Comparison of ENCODE assay signal across 1 cellular context in the genomic region with DNA sequence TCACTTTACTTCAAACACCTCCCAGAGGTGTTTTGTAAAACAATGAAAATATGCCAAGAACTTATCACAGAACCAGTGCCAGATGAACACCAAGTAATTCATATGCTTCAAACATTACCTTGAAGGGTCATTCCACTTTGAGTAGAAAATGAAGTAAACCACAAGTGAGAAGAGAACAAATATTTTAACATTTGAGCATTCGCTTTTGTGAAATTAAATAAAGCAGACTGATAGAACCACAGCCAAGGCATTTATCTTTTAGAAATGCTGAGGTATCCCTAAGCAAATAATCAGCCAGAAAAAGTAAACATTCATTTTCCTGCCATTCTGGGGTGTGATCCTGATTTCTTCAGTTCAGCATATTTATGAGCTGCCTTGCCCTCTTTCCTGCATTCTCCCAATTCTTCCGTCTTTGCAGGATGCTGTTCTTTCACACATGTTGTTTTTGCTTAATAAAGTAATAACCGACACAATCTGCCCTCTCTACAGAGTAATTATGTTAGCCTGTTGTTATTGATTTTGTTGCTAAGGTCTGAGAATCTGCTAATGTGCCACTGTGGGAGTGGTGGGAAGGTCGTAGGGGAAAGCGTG.
TF ChIP-seq lines count a peak whose summit lies in the region.

No MANE protein-coding gene starts in this region.

TF ChIP-seq in HCT116, 20 proteins besides CTCF, POLR2A, EP300 and RAD21:
- no peak for TF ChIP-seq CEBPB (IDR thresholded peaks at IDR 0.05; ENCODE audit: low read depth)
- no peak for TF ChIP-seq POLR2AphosphoS5 (IDR thresholded peaks at IDR 0.05; ENCODE audit: low read depth, low read length)
- no peak for TF ChIP-seq EGR1 (IDR thresholded peaks at IDR 0.05; ENCODE audit: low read depth)
- TF ChIP-seq, protein P1, sequence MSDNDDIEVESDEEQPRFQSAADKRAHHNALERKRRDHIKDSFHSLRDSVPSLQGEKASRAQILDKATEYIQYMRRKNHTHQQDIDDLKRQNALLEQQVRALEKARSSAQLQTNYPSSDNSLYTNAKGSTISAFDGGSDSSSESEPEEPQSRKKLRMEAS (IDR thresholded peaks at IDR 0.05), result no peak
- no peak for TF ChIP-seq YY1 (IDR thresholded peaks at IDR 0.05; ENCODE audit: extremely low read depth, insufficient replicate concordance, low read depth, low read length)
- TF ChIP-seq, protein P2, sequence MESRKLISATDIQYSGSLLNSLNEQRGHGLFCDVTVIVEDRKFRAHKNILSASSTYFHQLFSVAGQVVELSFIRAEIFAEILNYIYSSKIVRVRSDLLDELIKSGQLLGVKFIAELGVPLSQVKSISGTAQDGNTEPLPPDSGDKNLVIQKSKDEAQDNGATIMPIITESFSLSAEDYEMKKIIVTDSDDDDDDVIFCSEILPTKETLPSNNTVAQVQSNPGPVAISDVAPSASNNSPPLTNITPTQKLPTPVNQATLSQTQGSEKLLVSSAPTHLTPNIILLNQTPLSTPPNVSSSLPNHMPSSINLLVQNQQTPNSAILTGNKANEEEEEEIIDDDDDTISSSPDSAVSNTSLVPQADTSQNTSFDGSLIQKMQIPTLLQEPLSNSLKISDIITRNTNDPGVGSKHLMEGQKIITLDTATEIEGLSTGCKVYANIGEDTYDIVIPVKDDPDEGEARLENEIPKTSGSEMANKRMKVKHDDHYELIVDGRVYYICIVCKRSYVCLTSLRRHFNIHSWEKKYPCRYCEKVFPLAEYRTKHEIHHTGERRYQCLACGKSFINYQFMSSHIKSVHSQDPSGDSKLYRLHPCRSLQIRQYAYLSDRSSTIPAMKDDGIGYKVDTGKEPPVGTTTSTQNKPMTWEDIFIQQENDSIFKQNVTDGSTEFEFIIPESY (IDR thresholded peaks at IDR 0.05; ENCODE audit: extremely low read depth, insufficient replicate concordance, low read length), result no peak
- TF ChIP-seq SRF (IDR thresholded peaks at IDR 0.05; ENCODE audit: low read depth), result no peak
- no peak for TF ChIP-seq FOSL1 (IDR thresholded peaks at IDR 0.05; ENCODE audit: low read depth)
- TF ChIP-seq, protein P3, sequence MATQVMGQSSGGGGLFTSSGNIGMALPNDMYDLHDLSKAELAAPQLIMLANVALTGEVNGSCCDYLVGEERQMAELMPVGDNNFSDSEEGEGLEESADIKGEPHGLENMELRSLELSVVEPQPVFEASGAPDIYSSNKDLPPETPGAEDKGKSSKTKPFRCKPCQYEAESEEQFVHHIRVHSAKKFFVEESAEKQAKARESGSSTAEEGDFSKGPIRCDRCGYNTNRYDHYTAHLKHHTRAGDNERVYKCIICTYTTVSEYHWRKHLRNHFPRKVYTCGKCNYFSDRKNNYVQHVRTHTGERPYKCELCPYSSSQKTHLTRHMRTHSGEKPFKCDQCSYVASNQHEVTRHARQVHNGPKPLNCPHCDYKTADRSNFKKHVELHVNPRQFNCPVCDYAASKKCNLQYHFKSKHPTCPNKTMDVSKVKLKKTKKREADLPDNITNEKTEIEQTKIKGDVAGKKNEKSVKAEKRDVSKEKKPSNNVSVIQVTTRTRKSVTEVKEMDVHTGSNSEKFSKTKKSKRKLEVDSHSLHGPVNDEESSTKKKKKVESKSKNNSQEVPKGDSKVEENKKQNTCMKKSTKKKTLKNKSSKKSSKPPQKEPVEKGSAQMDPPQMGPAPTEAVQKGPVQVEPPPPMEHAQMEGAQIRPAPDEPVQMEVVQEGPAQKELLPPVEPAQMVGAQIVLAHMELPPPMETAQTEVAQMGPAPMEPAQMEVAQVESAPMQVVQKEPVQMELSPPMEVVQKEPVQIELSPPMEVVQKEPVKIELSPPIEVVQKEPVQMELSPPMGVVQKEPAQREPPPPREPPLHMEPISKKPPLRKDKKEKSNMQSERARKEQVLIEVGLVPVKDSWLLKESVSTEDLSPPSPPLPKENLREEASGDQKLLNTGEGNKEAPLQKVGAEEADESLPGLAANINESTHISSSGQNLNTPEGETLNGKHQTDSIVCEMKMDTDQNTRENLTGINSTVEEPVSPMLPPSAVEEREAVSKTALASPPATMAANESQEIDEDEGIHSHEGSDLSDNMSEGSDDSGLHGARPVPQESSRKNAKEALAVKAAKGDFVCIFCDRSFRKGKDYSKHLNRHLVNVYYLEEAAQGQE (IDR thresholded peaks at IDR 0.05; ENCODE audit: low read depth), result no peak
